In genomic region chr2:200985806-200986205, GRCh38 we compare ENCODE assay signal across 26 cellular contexts. TPM values are rescaled to one million over a fixed set of nuclear protein-coding genes. Genes with fewer than 3 reads are reported as not detected.
DNase-seq lines count a peak whose midpoint lies in the region; ATAC-seq and TF ChIP-seq lines count a peak whose summit lies in the region.
"Had no signal": no experiment of that assay in that cellular context is flagged by ENCODE, and none has a peak within 500 bp of the region (broad histone marks: within the 10 kb centered on the region; RNA-seq: fewer than 3 reads in every experiment).

No MANE protein-coding gene starts in this region.

- no peak overlapping the region for H3K9ac ChIP-seq in GM23248

- intact Hi-C loops in sciatic nerve (cut with DNase I), result no loop called here

- WGBS in GM23248 (ENCODE audit: low coverage in 1 of 2, low lambda C conversion rate in 2 of 2, missing lambda C conversion rate in 2 of 2), 2 experiments, result 66 to 73% methylated on average over 2 of the region's 2 CpGs

- no peak for TF ChIP-seq CTCF in fibroblast of villous mesenchyme (IDR thresholded peaks at IDR 0.05; ENCODE audit: insufficient read depth, low read depth, low read length)

- no peaks in the 10 kb centered on the region for H3K9me2 ChIP-seq in GM23248 (ENCODE audit: insufficient read depth)

- in situ Hi-C loops in GM23248 (cut with MboI), result no loop called here

- no peaks in the 10 kb centered on the region for H3K9me3 ChIP-seq in GM23248 (ENCODE audit: low read depth)
- H3K9me3 ChIP-seq: body of pancreas, heart left ventricle, left lung, Peyer's patch, prostate gland, testis, vagina had no signal

- H3K36me3 ChIP-seq in GM23248 (ENCODE audit: low read depth), result peaks cover 19% of the 10 kb centered on the region
- H3K36me3 ChIP-seq: neural progenitor cell, prostate gland had no signal

- DNase-seq in GM23248, result peak; percentile 41
- DNase-seq in amniotic epithelial cell (ENCODE audit: low read depth), result peak; percentile 49
- peak; percentile 19 for DNase-seq in fibroblast of villous mesenchyme (ENCODE audit: low read depth)
- no peak for DNase-seq in NCI-H82 (lab: John Stamatoyannopoulos, UW)
- no peak for DNase-seq in NCI-H1694 (lab: John Stamatoyannopoulos, UW)
- DNase-seq in sciatic nerve (ENCODE audit: low spot score), result no peak
- DNase-seq: activated CD4-positive, alpha-beta T cell treated with anti-CD3 and anti-CD28 coated beads, Interleukin-2, amount 10 ng/mL, durations not matched to agents 7 days and 5 days; activated CD8-positive, alpha-beta memory T cell treated with anti-CD3 and anti-CD28 coated beads, Interleukin-2, amount 10 ng/mL, durations not matched to agents 7 days and 5 days; body of pancreas; effector memory CD8-positive, alpha-beta T cell; heart left ventricle; left lung; midbrain; NCI-H510A; Peyer's patch; T-helper 2 cell; testis had no signal

- no peaks in the 10 kb centered on the region for H4K20me1 ChIP-seq in GM23248 (ENCODE audit: insufficient read depth)

- H3K27ac ChIP-seq in GM23248, result no peak overlapping the region; the same call in 1 of the 2 replicates
- H3K27ac ChIP-seq: body of pancreas, heart left ventricle, left lung, neural progenitor cell, Peyer's patch, prostate gland, skin epidermis, testis, vagina, VCaP had no signal

- peaks cover 28% of the 10 kb centered on the region for H3K4me1 ChIP-seq in GM23248 (ENCODE audit: insufficient read depth)
- H3K4me1 ChIP-seq: body of pancreas, left lung, neural progenitor cell, Peyer's patch, prostate gland, testis, vagina had no signal

- H2AFZ ChIP-seq in GM23248, result no peak overlapping the region
- H2AFZ ChIP-seq: neural progenitor cell had no signal

- no peaks in the 10 kb centered on the region for H3K79me2 ChIP-seq in GM23248 (ENCODE audit: insufficient read depth)

- no peak overlapping the region for H3K4me3 ChIP-seq in GM23248
- H3K4me3 ChIP-seq in fibroblast of villous mesenchyme (ENCODE audit: low read depth, low read length), result no peak overlapping the region
- H3K4me3 ChIP-seq: body of pancreas, heart left ventricle, left lung, neural progenitor cell, Peyer's patch, prostate gland, skin epidermis, testis, vagina had no signal

- no peaks in the 10 kb centered on the region for H3K27me3 ChIP-seq in GM23248 (replicated peaks; ENCODE audit: insufficient read depth)
- H3K27me3 ChIP-seq: body of pancreas, heart left ventricle, left lung, neural progenitor cell, Peyer's patch, testis, vagina had no signal

- H3F3A ChIP-seq in GM23248 (ENCODE audit: insufficient read depth), result peaks cover 17% of the 10 kb centered on the region; the same call in 1 of the 2 replicates

- ATAC-seq in GM19397 (IDR thresholded peaks at IDR 0.05; ENCODE audit: unreplicated experiment) (no peak), sciatic nerve (no peak)
- ATAC-seq: activated CD8-positive, alpha-beta memory T cell treated with anti-CD3 and anti-CD28 coated beads, Interleukin-2, amount 10 ng/mL, durations not matched to agents 7 days and 5 days; activated naive CD4-positive, alpha-beta T cell treated with anti-CD3 and anti-CD28 coated beads, Interleukin-2, amount 50 U/mL, for 72 hours; body of pancreas; effector memory CD8-positive, alpha-beta T cell; heart left ventricle; HepG2; left lung; stimulated activated memory B cell treated with anti-CD40 and anti-IgM and Interleukin-4, amounts not matched to agents 10 μg/mL and 1 μg/mL and 100 μg/mL, for 72 hours had no signal

- H3K4me2 ChIP-seq in GM23248 (ENCODE audit: unreplicated experiment), result peak overlapping the region; percentile 18
- H3K4me2 ChIP-seq: neural progenitor cell had no signal

RNA-seq across cellular contexts. Expression of gene ORC2, which starts 22.3 kb away (rescaled TPM):
- total RNA-seq in GM23248 (2014; rRNA removed; shearing (Covaris generic)), result 8.1 and 8.8 TPM in 2 replicates
- polyA plus RNA-seq in GM23248 (2016; fragmentation: Nextera tagmentation; extraction: Ambion mirVana), result 5.4 and 8.0 TPM in 2 replicates
- total RNA-seq in fibroblast of villous mesenchyme (10.0 and 22.5 TPM in 2 replicates), sciatic nerve (36.2 TPM)

Comparison
In these comparisons a context has a peak if more than half of its experiments do, and no peak if none do; other contexts are left out.
1. DNase-seq: peak in GM23248 (single experiment), amniotic epithelial cell (single experiment) and fibroblast of villous mesenchyme (single experiment); none in NCI-H82 (single experiment), NCI-H1694 (single experiment) and sciatic nerve (single experiment).